ENCODE assay signal across 17 cellular contexts in genomic region chr3:174158674-174159073, GRCh38.
"Had no signal": no experiment of that assay in that cellular context is flagged by ENCODE, and none has a peak within 500 bp of the region (broad histone marks: within the 10 kb centered on the region; RNA-seq: fewer than 3 reads in every experiment).

No MANE protein-coding gene starts in this region.

- H3K27me3 Mint-ChIP-seq: activated B cell treated with CpG ODN at 0.5 μM for 24 hours; activated CD4-positive, alpha-beta memory T cell treated with anti-CD3 and anti-CD28 coated beads, Interleukin-2, amount 10 ng/mL, durations not matched to agents 7 days and 5 days; activated CD8-positive, alpha-beta memory T cell treated with anti-CD3 and anti-CD28 coated beads, Interleukin-2, amount 10 ng/mL, durations not matched to agents 7 days and 5 days; activated naive CD8-positive, alpha-beta T cell treated with anti-CD3 and anti-CD28 coated beads, Interleukin-2, amount 10 ng/mL, durations not matched to agents 7 days and 5 days; effector memory CD8-positive, alpha-beta T cell; T-cell had no signal

- H3K9me3 Mint-ChIP-seq: activated naive CD8-positive, alpha-beta T cell treated with anti-CD3 and anti-CD28 coated beads, Interleukin-2, amount 10 ng/mL, durations not matched to agents 7 days and 5 days had no signal

- H3K36me3 ChIP-seq: breast epithelium, esophagus squamous epithelium, lower lobe of right lung, thyroid gland had no signal

- H3K9ac ChIP-seq: parathyroid adenoma had no signal

- H3K4me1 Mint-ChIP-seq: activated B cell treated with CpG ODN at 0.5 μM for 24 hours; activated CD4-positive, alpha-beta memory T cell treated with anti-CD3 and anti-CD28 coated beads, Interleukin-2, amount 10 ng/mL, durations not matched to agents 7 days and 5 days; activated CD8-positive, alpha-beta memory T cell treated with anti-CD3 and anti-CD28 coated beads, Interleukin-2, amount 10 ng/mL, durations not matched to agents 7 days and 5 days; activated naive CD8-positive, alpha-beta T cell treated with anti-CD3 and anti-CD28 coated beads, Interleukin-2, amount 10 ng/mL, durations not matched to agents 7 days and 5 days; natural killer cell; T-cell had no signal

- H3K36me3 Mint-ChIP-seq: activated CD8-positive, alpha-beta memory T cell treated with anti-CD3 and anti-CD28 coated beads, Interleukin-2, amount 10 ng/mL, durations not matched to agents 7 days and 5 days; activated naive CD8-positive, alpha-beta T cell treated with anti-CD3 and anti-CD28 coated beads, Interleukin-2, amount 10 ng/mL, durations not matched to agents 7 days and 5 days; natural killer cell; T-cell had no signal

- H3K4me2 ChIP-seq: hepatocyte had no signal

- H3K9me3 ChIP-seq: esophagus squamous epithelium, thyroid gland had no signal

- H3K27ac Mint-ChIP-seq: activated B cell treated with CpG ODN at 0.5 μM for 24 hours; activated CD4-positive, alpha-beta memory T cell treated with anti-CD3 and anti-CD28 coated beads, Interleukin-2, amount 10 ng/mL, durations not matched to agents 7 days and 5 days; activated CD8-positive, alpha-beta memory T cell treated with anti-CD3 and anti-CD28 coated beads, Interleukin-2, amount 10 ng/mL, durations not matched to agents 7 days and 5 days; activated naive CD8-positive, alpha-beta T cell treated with anti-CD3 and anti-CD28 coated beads, Interleukin-2, amount 10 ng/mL, durations not matched to agents 7 days and 5 days; effector memory CD8-positive, alpha-beta T cell; natural killer cell; T-cell had no signal

- H3K27ac ChIP-seq: breast epithelium, esophagus squamous epithelium, hepatocyte, lower lobe of right lung, parathyroid adenoma, thyroid gland had no signal

- H3K4me3 Mint-ChIP-seq: activated B cell treated with CpG ODN at 0.5 μM for 24 hours; activated CD4-positive, alpha-beta memory T cell treated with anti-CD3 and anti-CD28 coated beads, Interleukin-2, amount 10 ng/mL, durations not matched to agents 7 days and 5 days; activated CD8-positive, alpha-beta memory T cell treated with anti-CD3 and anti-CD28 coated beads, Interleukin-2, amount 10 ng/mL, durations not matched to agents 7 days and 5 days; activated naive CD8-positive, alpha-beta T cell treated with anti-CD3 and anti-CD28 coated beads, Interleukin-2, amount 10 ng/mL, durations not matched to agents 7 days and 5 days; effector memory CD8-positive, alpha-beta T cell; natural killer cell; T-cell had no signal

- H3K4me1 ChIP-seq: breast epithelium, esophagus squamous epithelium, lower lobe of right lung, parathyroid adenoma, thyroid gland had no signal

- H3K79me2 ChIP-seq: hepatocyte, parathyroid adenoma had no signal

- H3K27me3 ChIP-seq: breast epithelium, esophagus squamous epithelium, hepatocyte, thyroid gland had no signal

- H3K4me3 ChIP-seq: breast epithelium, esophagus squamous epithelium, hepatocyte, lower lobe of right lung, thyroid gland had no signal

- DNase-seq: activated B cell treated with CpG ODN at 0.5 μM for 24 hours; activated CD4-positive, alpha-beta memory T cell treated with anti-CD3 and anti-CD28 coated beads, Interleukin-2, amount 10 ng/mL, durations not matched to agents 7 days and 5 days; activated CD4-positive, alpha-beta T cell treated with anti-CD3 and anti-CD28 coated beads for 4 hours; activated CD8-positive, alpha-beta memory T cell treated with anti-CD3 and anti-CD28 coated beads, Interleukin-2, amount 10 ng/mL, durations not matched to agents 7 days and 5 days; activated naive CD4-positive, alpha-beta T cell treated with Interleukin-2 at 50 U/mL for 16 hours; activated naive CD8-positive, alpha-beta T cell treated with anti-CD3 and anti-CD28 coated beads, Interleukin-2, amount 10 ng/mL, durations not matched to agents 7 days and 5 days; anterior cingulate cortex; effector memory CD8-positive, alpha-beta T cell; esophagus squamous epithelium; lower lobe of right lung; natural killer cell; stimulated activated naive CD4-positive, alpha-beta T cell; T-cell; thyroid gland had no signal

- H2AFZ ChIP-seq: hepatocyte, parathyroid adenoma had no signal
